19 cellular contexts compared by ENCODE assay signal in the genomic region with DNA sequence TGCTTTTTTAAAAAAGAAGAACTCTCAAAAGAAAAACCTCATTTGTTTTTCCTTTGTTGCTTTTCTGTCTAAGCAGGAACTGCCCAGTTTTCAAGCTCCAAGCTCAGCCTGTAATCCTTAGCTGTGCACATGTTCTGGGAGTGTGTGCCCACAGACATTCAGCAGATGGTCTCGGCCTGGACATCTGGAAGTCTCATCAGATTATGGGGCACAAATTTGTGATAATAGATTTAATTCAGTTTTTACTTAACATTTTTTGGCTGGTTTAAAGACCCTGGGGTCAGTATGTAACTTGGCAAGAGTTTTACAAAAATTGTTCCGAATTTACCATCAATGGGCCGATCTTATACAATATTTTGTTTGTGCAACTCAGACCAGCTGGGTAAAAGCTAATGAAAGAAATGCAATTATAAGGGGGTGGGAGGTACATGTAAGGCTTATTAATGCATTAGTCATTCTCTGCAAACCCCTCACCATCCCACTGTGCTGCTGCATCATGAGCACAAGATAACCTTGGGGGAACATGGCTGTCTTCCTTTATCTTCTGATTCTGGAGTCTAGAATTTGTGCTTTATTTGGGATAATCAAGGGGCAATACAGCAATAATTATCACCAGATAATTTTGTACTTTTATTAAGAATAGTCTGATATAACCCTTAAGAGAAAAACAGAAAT.
"Had no signal": no experiment of that assay in that cellular context is flagged by ENCODE, and none has a peak within 500 bp of the region (broad histone marks: within the 10 kb centered on the region; RNA-seq: fewer than 3 reads in every experiment).

No MANE protein-coding gene starts in this region.

- FAIRE-seq: pancreas had no signal

- ATAC-seq: heart left ventricle; left colon; pancreas; right lobe of liver; stimulated activated memory B cell treated with anti-CD40 and anti-IgM and Interleukin-4, amounts not matched to agents 10 μg/mL and 1 μg/mL and 100 μg/mL, for 72 hours; upper lobe of right lung had no signal

- H3K27me3 Mint-ChIP-seq: stimulated activated memory B cell treated with anti-CD40 and anti-IgM and Interleukin-4, amounts not matched to agents 10 μg/mL and 1 μg/mL and 100 μg/mL, for 72 hours had no signal

- H3K4me3 ChIP-seq: dorsolateral prefrontal cortex, heart left ventricle, pancreas, prostate gland, right lobe of liver, tibial artery, upper lobe of right lung, vagina had no signal

- H3K27ac Mint-ChIP-seq: naive B cell; nephron; stimulated activated memory B cell treated with anti-CD40 and anti-IgM and Interleukin-4, amounts not matched to agents 10 μg/mL and 1 μg/mL and 100 μg/mL, for 72 hours; stimulated activated naive CD8-positive, alpha-beta T cell treated with anti-CD3 and anti-CD28 coated beads, Interleukin-15, Interleukin-2, amounts not matched to agents 100 ng/mL and 50 ng/mL, for 24 hours had no signal

- H3K9me3 ChIP-seq: pancreas, prostate gland, right lobe of liver, tibial artery, upper lobe of right lung, vagina had no signal

- H3K4me3 Mint-ChIP-seq: naive B cell; nephron; stimulated activated memory B cell treated with anti-CD40 and anti-IgM and Interleukin-4, amounts not matched to agents 10 μg/mL and 1 μg/mL and 100 μg/mL, for 72 hours; stimulated activated naive CD8-positive, alpha-beta T cell treated with anti-CD3 and anti-CD28 coated beads, Interleukin-15, Interleukin-2, amounts not matched to agents 100 ng/mL and 50 ng/mL, for 24 hours had no signal

- H3K4me1 ChIP-seq: heart left ventricle, pancreas, prostate gland, right lobe of liver, tibial artery, upper lobe of right lung, vagina had no signal

- H3K9me3 Mint-ChIP-seq: nephron; stimulated activated memory B cell treated with anti-CD40 and anti-IgM and Interleukin-4, amounts not matched to agents 10 μg/mL and 1 μg/mL and 100 μg/mL, for 72 hours; stimulated activated naive CD8-positive, alpha-beta T cell treated with anti-CD3 and anti-CD28 coated beads, Interleukin-15, Interleukin-2, amounts not matched to agents 100 ng/mL and 50 ng/mL, for 24 hours had no signal

- DNase-seq: dorsolateral prefrontal cortex; effector CD8-positive, alpha-beta T cell; foreskin melanocyte; heart left ventricle; hippocampal formation; left colon; mesendoderm; naive B cell; occipital lobe; pancreas; right lobe of liver; stimulated activated CD4-positive, alpha-beta T cell treated with anti-CD3 and anti-CD28 coated beads, Interleukin-4, amount 100 ng/mL, for 24 hours; tibial artery; upper lobe of right lung had no signal

- H3K4me1 Mint-ChIP-seq: naive B cell, nephron had no signal

- H3K36me3 Mint-ChIP-seq: naive B cell; stimulated activated memory B cell treated with anti-CD40 and anti-IgM and Interleukin-4, amounts not matched to agents 10 μg/mL and 1 μg/mL and 100 μg/mL, for 72 hours had no signal

- H3K36me3 ChIP-seq: heart left ventricle, pancreas, prostate gland, right lobe of liver, tibial artery, upper lobe of right lung, vagina had no signal

- H3K27ac ChIP-seq: dorsolateral prefrontal cortex, heart left ventricle, pancreas, prostate gland, right lobe of liver, tibial artery, upper lobe of right lung, vagina had no signal

- H3K27me3 ChIP-seq: right lobe of liver, vagina had no signal
